In genomic region chr2:33426666-33427231, GRCh38 we compare ENCODE assay signal across 13 cellular contexts. TPM values are rescaled to one million over a fixed set of nuclear protein-coding genes. Genes with fewer than 3 reads are reported as not detected.
DNase-seq lines count a peak whose midpoint lies in the region; ATAC-seq and TF ChIP-seq lines count a peak whose summit lies in the region.
"Had no signal": no experiment of that assay in that cellular context is flagged by ENCODE, and none has a peak within 500 bp of the region (broad histone marks: within the 10 kb centered on the region; RNA-seq: fewer than 3 reads in every experiment).

No MANE protein-coding gene starts in this region.

- no peaks in the 10 kb centered on the region for H3K9me3 ChIP-seq in AG04450 (ENCODE audit: control insufficient read depth, insufficient read depth, low read length)
- H3K9me3 ChIP-seq in IMR-90 (ENCODE audit: control insufficient read depth, insufficient read depth, low read length), result no peaks in the 10 kb centered on the region
- no peaks in the 10 kb centered on the region for H3K9me3 ChIP-seq in adipocyte (ENCODE audit: control insufficient read depth, low read length)
- H3K9me3 ChIP-seq in hepatocyte (ENCODE audit: low read depth), result no peaks in the 10 kb centered on the region
- H3K9me3 ChIP-seq: mucosa of descending colon had no signal

- peak overlapping the region; percentile 72 for H2AK5ac ChIP-seq in IMR-90 (ENCODE audit: low read depth, low read length)

- H3K27ac ChIP-seq in AG04450 (ENCODE audit: low read depth, low read length) (peak overlapping the region; percentile 47), IMR-90 (ENCODE audit: insufficient read depth, low read length) (peak overlapping the region; percentile 3), hepatocyte (no peak overlapping the region)

- no peaks in the 10 kb centered on the region for H3K4me1 Mint-ChIP-seq in activated CD4-positive, alpha-beta T cell treated with anti-CD3 and anti-CD28 coated beads, Interleukin-2, amount 10 ng/mL, durations not matched to agents 7 days and 5 days
- H3K4me1 Mint-ChIP-seq: activated B cell treated with CpG ODN at 0.5 μM for 24 hours; CD4-positive, alpha-beta memory T cell had no signal

- no peak overlapping the region for H3K27ac Mint-ChIP-seq in activated CD4-positive, alpha-beta T cell treated with anti-CD3 and anti-CD28 coated beads, Interleukin-2, amount 10 ng/mL, durations not matched to agents 7 days and 5 days
- H3K27ac Mint-ChIP-seq: activated B cell treated with CpG ODN at 0.5 μM for 24 hours; CD4-positive, alpha-beta memory T cell had no signal

- no CpG with 5 or more reads among the region's 3 CpGs for WGBS in IMR-90 (ENCODE audit: extremely low coverage in 2 of 2, insufficient read length in 1 of 2), 2 experiments
- WGBS in hepatocyte (ENCODE audit: low lambda C conversion rate, missing lambda C conversion rate), result 70% methylated on average over 3 of the region's 3 CpGs

- peak overlapping the region; percentile 55; the same call in 1 of the 2 replicates for H3K18ac ChIP-seq in IMR-90 (ENCODE audit: low read depth, low read length)

- CTCF ChIA-PET in AG04450 (lab: Charles Lee) (interaction anchor here (0.9 kb wide), 2 partner anchors 10 to 31 kb away, joined by 3 to 4 read pairs; no protein-coding TSS in a partner anchor), IMR-90 (lab: Yijun Ruan, JAX) (interaction anchor here (1.1 to 1.4 kb wide), 2 partner anchors 14 to 49 kb away, joined by 3 to 6 read pairs; partner anchors contain the start of gene RASGRP3)
- CTCF ChIA-PET in activated CD4-positive, alpha-beta T cell treated with anti-CD3 and anti-CD28 coated beads, Interleukin-2, amount 10 ng/mL, durations not matched to agents 7 days and 5 days (lab: Charles Lee), result no interaction called here

- H3K27me3 ChIP-seq in AG04450 (ENCODE audit: control insufficient read depth, insufficient read depth, low read length), result no peaks in the 10 kb centered on the region
- no peaks in the 10 kb centered on the region for H3K27me3 ChIP-seq in IMR-90 (ENCODE audit: control insufficient read depth, insufficient read depth, low read length)
- H3K27me3 ChIP-seq in adipocyte (replicated peaks; ENCODE audit: control insufficient read depth, insufficient read depth, low read length), result no peaks in the 10 kb centered on the region
- H3K27me3 ChIP-seq in hepatocyte, result no peaks in the 10 kb centered on the region

- peak overlapping the region; percentile 95 for H2BK5ac ChIP-seq in IMR-90 (ENCODE audit: low read depth, low read length, poor library complexity, severe bottlenecking)

- no peaks in the 10 kb centered on the region for H3K9me3 Mint-ChIP-seq in activated CD4-positive, alpha-beta T cell treated with anti-CD3 and anti-CD28 coated beads, Interleukin-2, amount 10 ng/mL, durations not matched to agents 7 days and 5 days
- H3K9me3 Mint-ChIP-seq: activated B cell treated with CpG ODN at 0.5 μM for 24 hours had no signal

- H3K36me3 Mint-ChIP-seq in activated CD4-positive, alpha-beta T cell treated with anti-CD3 and anti-CD28 coated beads, Interleukin-2, amount 10 ng/mL, durations not matched to agents 7 days and 5 days (ENCODE audit: low read depth), result no peaks in the 10 kb centered on the region
- H3K36me3 Mint-ChIP-seq: CD4-positive, alpha-beta memory T cell had no signal

- H4K5ac ChIP-seq in IMR-90 (ENCODE audit: low read depth, low read length), result peak overlapping the region; percentile 41; the same call in 1 of the 2 replicates

- H2AFZ ChIP-seq in IMR-90 (replicated peaks; ENCODE audit: low read length, poor library complexity), result peak overlapping the region; percentile 66
- H2AFZ ChIP-seq in hepatocyte, result no peak overlapping the region

- H3K4me3 ChIP-seq in AG04450 (ENCODE audit: low read depth, low read length), result no peak overlapping the region
- no peak overlapping the region for H3K4me3 ChIP-seq in IMR-90 (ENCODE audit: insufficient read depth, low read depth, low read length)
- no peak overlapping the region for H3K4me3 ChIP-seq in adipocyte (ENCODE audit: low read length)
- no peak overlapping the region for H3K4me3 ChIP-seq in hepatocyte
- H3K4me3 ChIP-seq: mucosa of descending colon had no signal

- peak overlapping the region; percentile 9 to 81; a peak in 3 of 4 replicates for H4K8ac ChIP-seq in IMR-90 (ENCODE audit: low read depth in 2 of 2, low read length in 2 of 2)

- H4K91ac ChIP-seq in IMR-90 (ENCODE audit: insufficient read depth, low read depth, low read length), result peak overlapping the region; percentile 92

- no peaks in the 10 kb centered on the region for H4K20me1 ChIP-seq in IMR-90 (ENCODE audit: insufficient read depth, low read length)
- H4K20me1 ChIP-seq in hepatocyte (ENCODE audit: insufficient read depth, poor library complexity, severe bottlenecking), result no peaks in the 10 kb centered on the region

- H3K9me1 ChIP-seq in IMR-90 (ENCODE audit: insufficient read depth, low read length), result peaks cover 16% of the 10 kb centered on the region; the same call in 1 of the 2 replicates

- H3K4me2 ChIP-seq in IMR-90 (ENCODE audit: low read depth, low read length) (peak overlapping the region; percentile 6; the same call in 1 of the 2 replicates), hepatocyte (no peak overlapping the region)

- no peak for TF ChIP-seq CTCF in AG04450 (IDR thresholded peaks at IDR 0.05; ENCODE audit: low read depth, low read length)
- TF ChIP-seq CTCF in IMR-90 (conservative IDR thresholded peaks at IDR 0.05; ENCODE audit: low read depth, low read length), result no peak
- TF ChIP-seq CTCF in hepatocyte (IDR thresholded peaks at IDR 0.05; ENCODE audit: poor library complexity), result no peak

- H3K4ac ChIP-seq in IMR-90 (ENCODE audit: low read depth, low read length), result peak overlapping the region; percentile 95

- H3K79me2 ChIP-seq in hepatocyte, result no peaks in the 10 kb centered on the region

- H2BK15ac ChIP-seq in IMR-90 (ENCODE audit: low read depth, low read length), result peak overlapping the region; percentile 84; the same call in 2 of the 3 replicates

- peaks cover 12% of the 10 kb centered on the region for H3K4me1 ChIP-seq in IMR-90 (ENCODE audit: control insufficient read depth, insufficient read depth, low read length)
- H3K4me1 ChIP-seq in adipocyte (ENCODE audit: control insufficient read depth, insufficient read depth, low read length), result no peaks in the 10 kb centered on the region
- no peaks in the 10 kb centered on the region for H3K4me1 ChIP-seq in hepatocyte (ENCODE audit: insufficient read depth)

- in situ Hi-C loops in IMR-90 (cut with MboI; ENCODE audit: low sequenced_read_pairs), result no loop called here

- H3K56ac ChIP-seq in IMR-90 (ENCODE audit: extremely low read depth, insufficient read depth, low read length), result peak overlapping the region; percentile 56

- peak overlapping the region; percentile 80 for H3K14ac ChIP-seq in IMR-90 (replicated peaks; ENCODE audit: low read depth, low read length)

- DNase-seq in AG04450 (ENCODE audit: low read depth, low spot score), result peak; percentile 46
- DNase-seq in IMR-90, result peak; percentile 70
- peak; percentile 57 for DNase-seq in adipocyte (ENCODE audit: low read depth)
- peak; percentile 72 for DNase-seq in hepatocyte (ENCODE audit: low spot score)
- DNase-seq in activated CD4-positive, alpha-beta T cell treated with anti-CD3 and anti-CD28 coated beads, Interleukin-2, amount 10 ng/mL, durations not matched to agents 7 days and 5 days, result no peak
- no peak for DNase-seq in SIG-M5 treated with dmso at 0.1 percent for 504 hours (lab: John Stamatoyannopoulos, UW; ENCODE audit: unreplicated experiment)
- DNase-seq in NCI-H1436 treated with DMSO at 0.1 percent for 48 hours (lab: John Stamatoyannopoulos, UW), result no peak
- DNase-seq: activated B cell treated with CpG ODN at 0.5 μM for 24 hours; activated naive CD4-positive, alpha-beta T cell treated with anti-CD3 and anti-CD28 coated beads, Interleukin-2, amount 50 U/mL, for 16 hours; CD4-positive, alpha-beta memory T cell; H7 had no signal

- H3K79me1 ChIP-seq in IMR-90 (ENCODE audit: low read depth in 1 of 2, low read length in 2 of 2), result no peaks in the 10 kb centered on the region

- H3K36me3 ChIP-seq in IMR-90 (ENCODE audit: control insufficient read depth, insufficient read depth, low read length) (no peaks in the 10 kb centered on the region), adipocyte (ENCODE audit: control insufficient read depth, insufficient read depth, low read length, severe bottlenecking) (no peaks in the 10 kb centered on the region), hepatocyte (replicated peaks; ENCODE audit: insufficient read depth, low read depth) (no peaks in the 10 kb centered on the region)

- dilution Hi-C loops in IMR-90 (cut with HindIII; ENCODE audit: low sequenced_read_pairs, unreplicated experiment), result no loop called here

- POLR2A ChIA-PET in AG04450 (lab: Yijun Ruan, JAX), result no interaction called here
- POLR2A ChIA-PET in IMR-90 (lab: Charles Lee; ENCODE audit: unreplicated experiment), result no interaction called here
- POLR2A ChIA-PET in activated CD4-positive, alpha-beta T cell treated with anti-CD3 and anti-CD28 coated beads, Interleukin-2, amount 10 ng/mL, durations not matched to agents 7 days and 5 days (lab: Charles Lee), result no interaction called here

- peaks cover 3% of the 10 kb centered on the region for H3K27me3 Mint-ChIP-seq in activated CD4-positive, alpha-beta T cell treated with anti-CD3 and anti-CD28 coated beads, Interleukin-2, amount 10 ng/mL, durations not matched to agents 7 days and 5 days
- H3K27me3 Mint-ChIP-seq: activated B cell treated with CpG ODN at 0.5 μM for 24 hours had no signal

- H3K9me2 ChIP-seq in hepatocyte (replicated peaks; ENCODE audit: insufficient read depth), result no peaks in the 10 kb centered on the region

- peak overlapping the region; percentile 90 for H3K23ac ChIP-seq in IMR-90 (ENCODE audit: low read depth, low read length)

- intact Hi-C loops in IMR-90 (cut with micrococcal nuclease), result no loop called here

- ATAC-seq in IMR-90 (ENCODE audit: low read depth) (peak; percentile 74), HG03280 (IDR thresholded peaks at IDR 0.05; ENCODE audit: unreplicated experiment) (no peak)
- ATAC-seq: mucosa of descending colon had no signal

- no peak for TF ChIP-seq POLR2A in IMR-90 (IDR thresholded peaks at IDR 0.05; ENCODE audit: low read depth, low read length)

- H2AK9ac ChIP-seq in IMR-90 (replicated peaks; ENCODE audit: low read depth, low read length, poor library complexity), result no peak overlapping the region

- H3K9ac ChIP-seq in IMR-90 (ENCODE audit: low read depth, low read length) (no peak overlapping the region), adipocyte (ENCODE audit: low read length) (no peak overlapping the region)

- H2BK120ac ChIP-seq in IMR-90 (ENCODE audit: low read depth, low read length), result peak overlapping the region; percentile 92

- H3K4me3 Mint-ChIP-seq in activated CD4-positive, alpha-beta T cell treated with anti-CD3 and anti-CD28 coated beads, Interleukin-2, amount 10 ng/mL, durations not matched to agents 7 days and 5 days, result no peak overlapping the region
- H3K4me3 Mint-ChIP-seq: activated B cell treated with CpG ODN at 0.5 μM for 24 hours; CD4-positive, alpha-beta memory T cell had no signal

- no peak for TF ChIP-seq RAD21 in IMR-90 (IDR thresholded peaks at IDR 0.05; ENCODE audit: low read length)

- peak overlapping the region; percentile 97 for H2BK20ac ChIP-seq in IMR-90 (ENCODE audit: low read depth, low read length)

- BruUV-seq in IMR-90 (replicated peaks; lab: Mats Ljungman, UMichigan), result no TSS peak

RNA-seq across cellular contexts. Expression of gene RASGRP3, which starts 49.7 kb away (rescaled TPM):
- polyA plus RNA-seq in AG04450 (2011; rRNA removed) (1.1 and 1.4 TPM in 2 replicates), IMR-90 (2012; rRNA removed) (0.87 and 1.7 TPM in 2 replicates), hepatocyte (1.7 TPM in 2 replicates)
- polyA minus RNA-seq in AG04450 (2011; rRNA and poly(A)+ RNA removed), result 0.83 and 2.5 TPM in 2 replicates
- total RNA-seq in IMR-90 (2012; rRNA removed) (2.5 and 3.0 TPM in 2 replicates), hepatocyte (5.9 and 8.6 TPM in 2 replicates)
- polyA plus RNA-seq in IMR-90 (2012; cell fraction: cytosol; rRNA removed), result 0.42 and 0.52 TPM in 2 replicates
- 0.48 and 2.8 TPM in 2 replicates for polyA plus RNA-seq in IMR-90 (2012; cell fraction: nucleus; rRNA removed; ENCODE audit: low replicate concordance)
- total RNA-seq in activated CD4-positive, alpha-beta T cell treated with anti-CD3 and anti-CD28 coated beads, Interleukin-2, amount 10 ng/mL, durations not matched to agents 7 days and 5 days, result 10 to 100 TPM; 11.8 to 13.7 TPM

Comparison
In these comparisons a context has a peak if more than half of its experiments do, and no peak if none do; other contexts are left out.
1. DNase-seq: peak in AG04450 (single experiment), IMR-90 (single experiment), adipocyte (single experiment) and hepatocyte (single experiment); none in activated CD4-positive, alpha-beta T cell treated with anti-CD3 and anti-CD28 coated beads, Interleukin-2, amount 10 ng/mL, durations not matched to agents 7 days and 5 days (single experiment), SIG-M5 treated with dmso at 0.1 percent for 504 hours (single experiment) and NCI-H1436 treated with DMSO at 0.1 percent for 48 hours (single experiment).